Comparison of ENCODE assay signal across 10 cellular contexts in genomic region chr18:74456409-74457042, GRCh38. TPM values are rescaled to one million over a fixed set of nuclear protein-coding genes. Genes with fewer than 3 reads are reported as not detected.
DNase-seq lines count a peak whose midpoint lies in the region; ATAC-seq and TF ChIP-seq lines count a peak whose summit lies in the region.
"Had no signal": no experiment of that assay in that cellular context is flagged by ENCODE, and none has a peak within 500 bp of the region (broad histone marks: within the 10 kb centered on the region; RNA-seq: fewer than 3 reads in every experiment).

No MANE protein-coding gene starts in this region.

- H3K9me3 Mint-ChIP-seq in WTC11: no peaks in the 10 kb centered on the region

- peak overlapping the region; percentile 77 to 100 (median 91) for H3K4me2 ChIP-seq in BLaER1 treated with 17β-estradiol and CSF1 and Interleukin-3, amounts not matched to agents 10 nM and 100 nM

- peaks cover 37 to 53% (median 42%) of the 10 kb centered on the region in 11 experiments; a peak in 21 of 22 replicates for H3K27me3 ChIP-seq in BLaER1 treated with 17β-estradiol and CSF1 and Interleukin-3, amounts not matched to agents 10 nM and 100 nM
- H3K27me3 ChIP-seq in heart right ventricle: peaks cover 0 to 72% (median 25%) of the 10 kb centered on the region in 7 donors

- intact Hi-C loops in heart right ventricle (cut with DNase I): loop anchor here in 1 of 10 donors (2.0 kb wide), 1 partner anchor 38 kb away; no protein-coding TSS in a partner anchor
- intact Hi-C loops in posterior cingulate gyrus (cut with DNase I): loop anchor here (2.0 kb wide), 1 partner anchor 96 kb away; no protein-coding TSS in a partner anchor

- 1% methylated on average over 61 to 66 of the region's 66 CpGs for WGBS in heart right ventricle, 2 donors

- no peaks in the 10 kb centered on the region for H3K9me3 ChIP-seq in BLaER1 treated with 17β-estradiol and CSF1 and Interleukin-3, amounts not matched to agents 10 nM and 100 nM (replicated peaks in 1 of 11)
- no peaks in the 10 kb centered on the region for H3K9me3 ChIP-seq in heart right ventricle

- CTCF ChIA-PET in WTC11 (lab: Charles Lee): interaction anchor here (0.8 to 4.7 kb wide), 4 partner anchors 37 to 259 kb away, joined by 3 to 27 read pairs (median 3); no protein-coding TSS in a partner anchor

- POLR2A ChIA-PET in WTC11 (lab: Charles Lee): no interaction called here

- peak overlapping the region; percentile 68 for H3K4me3 Mint-ChIP-seq in WTC11

- H3K4me1 ChIP-seq in BLaER1 treated with 17β-estradiol and CSF1 and Interleukin-3, amounts not matched to agents 10 nM and 100 nM: peaks cover 42 to 85% (median 81%) of the 10 kb centered on the region in 10 experiments
- peaks cover 3 to 80% (median 40%) of the 10 kb centered on the region in 9 donors for H3K4me1 ChIP-seq in heart right ventricle

- no peaks in the 10 kb centered on the region for H3K36me3 Mint-ChIP-seq in WTC11

- peaks cover 0 to 35% (median 22%) of the 10 kb centered on the region in 11 experiments; a peak in 13 of 22 replicates for H3K36me3 ChIP-seq in BLaER1 treated with 17β-estradiol and CSF1 and Interleukin-3, amounts not matched to agents 10 nM and 100 nM
- no peaks in the 10 kb centered on the region for H3K36me3 ChIP-seq in heart right ventricle

- no peak overlapping the region for H3K27ac Mint-ChIP-seq in WTC11

- peaks cover 3% of the 10 kb centered on the region for H3K4me1 Mint-ChIP-seq in WTC11

- no peak for TF ChIP-seq CTCF in WTC11 (IDR thresholded peaks at IDR 0.05)
- no peak for TF ChIP-seq CTCF in heart right ventricle (IDR thresholded peaks at IDR 0.05)

- H3K27me3 Mint-ChIP-seq in WTC11 (ENCODE audit: low read depth): peaks cover 61% of the 10 kb centered on the region

- H4K20me1 ChIP-seq in BLaER1 treated with 17β-estradiol and CSF1 and Interleukin-3, amounts not matched to agents 10 nM and 100 nM: peaks cover 0 to 15% (median 0%) of the 10 kb centered on the region in 11 experiments; a peak in 1 of 22 replicates

- ATAC-seq in WTC11 (peak; percentile 59), heart right ventricle (peak; percentile 23 to 72 (median 43)), HG03520 (IDR thresholded peaks at IDR 0.05; ENCODE audit: unreplicated experiment) (no peak)

- H3K27ac ChIP-seq in BLaER1 treated with 17β-estradiol and CSF1 and Interleukin-3, amounts not matched to agents 10 nM and 100 nM: peak overlapping the region in 9 of 11 experiments; percentile 60 to 98 (median 94); a peak in 19 of 22 replicates
- peak overlapping the region in 9 of 10 donors; percentile 45 to 89 (median 78) for H3K27ac ChIP-seq in heart right ventricle

- peak overlapping the region; percentile 63 to 98 (median 90) for H3K4me3 ChIP-seq in BLaER1 treated with 17β-estradiol and CSF1 and Interleukin-3, amounts not matched to agents 10 nM and 100 nM
- H3K4me3 ChIP-seq in heart right ventricle: peak overlapping the region; percentile 55 to 77 (median 69)

- H3K9ac ChIP-seq in BLaER1 treated with 17β-estradiol and CSF1 and Interleukin-3, amounts not matched to agents 10 nM and 100 nM: peak overlapping the region; percentile 51 to 98 (median 94)

- peak; percentile 42 for DNase-seq in WTC11 (ENCODE audit: low spot score)
- peak in 1 of 2 donors; percentile 31 for DNase-seq in heart right ventricle
- DNase-seq in posterior cingulate gyrus: peak in 6 of 10 donors; percentile 32 to 87 (median 66)
- DNase-seq in HPDE6-E6E7 (ENCODE audit: extremely low spot score): no peak
- no peak for DNase-seq in CD1c-positive myeloid dendritic cell (ENCODE audit: extremely low spot score)
- DNase-seq in NCI-H2107 treated with DMSO at 0.1 percent for 48 hours (lab: John Stamatoyannopoulos, UW; ENCODE audit: unreplicated experiment): no peak
- DNase-seq: DMS153 had no signal

TF ChIP-seq in WTC11, 78 proteins besides CTCF, POLR2A, EP300 and RAD21 (continues in another document):
- no peak for TF ChIP-seq ELF4 (CRISPR knock-in tag; IDR thresholded peaks at IDR 0.05; ENCODE audit: low read depth)
- no peak for TF ChIP-seq MLX (CRISPR knock-in tag; IDR thresholded peaks at IDR 0.05)
- no peak for TF ChIP-seq JUN (CRISPR knock-in tag; IDR thresholded peaks at IDR 0.05)
- TF ChIP-seq, protein P1, sequence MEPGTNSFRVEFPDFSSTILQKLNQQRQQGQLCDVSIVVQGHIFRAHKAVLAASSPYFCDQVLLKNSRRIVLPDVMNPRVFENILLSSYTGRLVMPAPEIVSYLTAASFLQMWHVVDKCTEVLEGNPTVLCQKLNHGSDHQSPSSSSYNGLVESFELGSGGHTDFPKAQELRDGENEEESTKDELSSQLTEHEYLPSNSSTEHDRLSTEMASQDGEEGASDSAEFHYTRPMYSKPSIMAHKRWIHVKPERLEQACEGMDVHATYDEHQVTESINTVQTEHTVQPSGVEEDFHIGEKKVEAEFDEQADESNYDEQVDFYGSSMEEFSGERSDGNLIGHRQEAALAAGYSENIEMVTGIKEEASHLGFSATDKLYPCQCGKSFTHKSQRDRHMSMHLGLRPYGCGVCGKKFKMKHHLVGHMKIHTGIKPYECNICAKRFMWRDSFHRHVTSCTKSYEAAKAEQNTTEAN (CRISPR knock-in tag; IDR thresholded peaks at IDR 0.05): no peak
- TF ChIP-seq, protein P2, sequence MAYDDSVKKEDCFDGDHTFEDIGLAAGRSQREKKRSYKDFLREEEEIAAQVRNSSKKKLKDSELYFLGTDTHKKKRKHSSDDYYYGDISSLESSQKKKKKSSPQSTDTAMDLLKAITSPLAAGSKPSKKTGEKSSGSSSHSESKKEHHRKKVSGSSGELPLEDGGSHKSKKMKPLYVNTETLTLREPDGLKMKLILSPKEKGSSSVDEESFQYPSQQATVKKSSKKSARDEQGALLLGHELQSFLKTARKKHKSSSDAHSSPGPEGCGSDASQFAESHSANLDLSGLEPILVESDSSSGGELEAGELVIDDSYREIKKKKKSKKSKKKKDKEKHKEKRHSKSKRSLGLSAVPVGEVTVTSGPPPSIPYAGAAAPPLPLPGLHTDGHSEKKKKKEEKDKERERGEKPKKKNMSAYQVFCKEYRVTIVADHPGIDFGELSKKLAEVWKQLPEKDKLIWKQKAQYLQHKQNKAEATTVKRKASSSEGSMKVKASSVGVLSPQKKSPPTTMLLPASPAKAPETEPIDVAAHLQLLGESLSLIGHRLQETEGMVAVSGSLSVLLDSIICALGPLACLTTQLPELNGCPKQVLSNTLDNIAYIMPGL (CRISPR knock-in tag; IDR thresholded peaks at IDR 0.05): no peak
- TF ChIP-seq, protein P3, sequence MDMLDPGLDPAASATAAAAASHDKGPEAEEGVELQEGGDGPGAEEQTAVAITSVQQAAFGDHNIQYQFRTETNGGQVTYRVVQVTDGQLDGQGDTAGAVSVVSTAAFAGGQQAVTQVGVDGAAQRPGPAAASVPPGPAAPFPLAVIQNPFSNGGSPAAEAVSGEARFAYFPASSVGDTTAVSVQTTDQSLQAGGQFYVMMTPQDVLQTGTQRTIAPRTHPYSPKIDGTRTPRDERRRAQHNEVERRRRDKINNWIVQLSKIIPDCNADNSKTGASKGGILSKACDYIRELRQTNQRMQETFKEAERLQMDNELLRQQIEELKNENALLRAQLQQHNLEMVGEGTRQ (CRISPR knock-in tag; IDR thresholded peaks at IDR 0.05): no peak
- no peak for TF ChIP-seq ZMAT4 (CRISPR knock-in tag; IDR thresholded peaks at IDR 0.05)
- TF ChIP-seq CBFB (CRISPR knock-in tag; IDR thresholded peaks at IDR 0.05; ENCODE audit: low read depth): no peak
- no peak for TF ChIP-seq RELA (CRISPR knock-in tag; IDR thresholded peaks at IDR 0.05; ENCODE audit: borderline replicate concordance)
- no peak for TF ChIP-seq FOXP4 (CRISPR knock-in tag; IDR thresholded peaks at IDR 0.05)
- TF ChIP-seq NR2C2 (CRISPR knock-in tag; IDR thresholded peaks at IDR 0.05): no peak
- TF ChIP-seq, protein P4, sequence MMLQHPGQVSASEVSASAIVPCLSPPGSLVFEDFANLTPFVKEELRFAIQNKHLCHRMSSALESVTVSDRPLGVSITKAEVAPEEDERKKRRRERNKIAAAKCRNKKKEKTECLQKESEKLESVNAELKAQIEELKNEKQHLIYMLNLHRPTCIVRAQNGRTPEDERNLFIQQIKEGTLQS (CRISPR knock-in tag; conservative IDR thresholded peaks at IDR 0.05): no peak

RNA-seq across cellular contexts. Expression of gene DIPK1C, which starts 0.6 kb away (rescaled TPM):
- total RNA-seq in WTC11 (2021) (not detected in 3 replicates), heart right ventricle (10 to 100 TPM in 2 of 10 donors, 1 to 10 TPM in 7, under 1 TPM in 1; 0.90 to 12.9 (median 6.6) TPM)
- polyA plus RNA-seq in heart right ventricle: 1 to 10 TPM in 1 of 2 donors, under 1 TPM in 1; 0.70 to 8.0 TPM
- total RNA-seq: fibroblast of villous mesenchyme had no signal

RNA-seq across cellular contexts. Expression of gene CNDP2, which starts 39.6 kb away (rescaled TPM):
- total RNA-seq in WTC11 (2021) (228 to 248 TPM (median 229 TPM) in 3 replicates), heart right ventricle (100 to 1,000 TPM in 1 of 10 donors, 10 to 100 TPM in 9; 50.2 to 117 (median 75.3) TPM)
- 10 to 100 TPM; 48.9 to 62.3 TPM for polyA plus RNA-seq in heart right ventricle

Comparison
In these comparisons a context has a peak if more than half of its experiments do, and no peak if none do; other contexts are left out.
1. DNase-seq: peak in WTC11 (single experiment) and posterior cingulate gyrus (6 of 10); none in HPDE6-E6E7 (single experiment), CD1c-positive myeloid dendritic cell (single experiment) and NCI-H2107 treated with DMSO at 0.1 percent for 48 hours (single experiment).